10 cellular contexts compared by ENCODE assay signal in the genomic region with DNA sequence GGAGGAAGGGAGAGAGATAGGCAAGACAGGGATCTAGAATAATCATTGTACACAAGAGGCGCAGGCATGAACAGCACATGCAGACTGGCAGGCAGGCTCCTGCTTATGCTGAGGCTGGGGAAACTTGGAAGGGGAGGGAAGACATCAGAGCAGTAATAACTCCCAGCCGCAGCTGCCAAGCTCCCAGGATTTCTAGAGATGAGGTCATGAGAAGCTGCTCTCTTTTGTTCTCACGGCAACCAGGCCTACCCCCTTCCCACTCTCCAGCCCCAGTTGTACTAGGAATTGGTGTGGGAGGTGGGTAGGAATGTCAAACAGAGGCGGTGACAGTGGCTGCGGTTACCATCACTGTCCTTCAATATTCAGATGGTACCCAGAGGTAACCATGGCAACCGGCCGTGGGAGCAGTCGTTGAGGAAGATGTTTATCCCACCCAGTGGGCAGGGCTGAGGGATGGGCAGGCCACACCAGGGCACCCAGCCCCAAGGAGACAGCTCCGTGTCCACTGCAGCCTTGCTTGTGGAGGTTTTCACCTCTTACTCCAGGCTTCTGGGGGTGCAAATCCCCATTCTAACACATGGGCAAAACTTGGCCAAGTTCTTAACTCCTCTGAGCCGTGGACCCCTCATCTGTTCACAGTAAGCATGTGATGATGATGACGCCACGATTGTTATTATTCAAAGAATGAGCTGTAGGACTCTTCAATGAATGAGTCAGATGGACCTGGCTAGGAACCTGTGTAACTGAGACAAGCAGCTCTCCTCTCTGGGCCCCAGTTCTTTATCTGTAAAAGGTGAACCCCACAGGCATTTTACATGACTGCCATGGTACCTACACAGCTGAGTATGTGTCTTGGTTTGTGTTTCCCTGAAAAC.
DNase-seq lines count a peak whose midpoint lies in the region; ATAC-seq and TF ChIP-seq lines count a peak whose summit lies in the region.
"Had no signal": no experiment of that assay in that cellular context is flagged by ENCODE, and none has a peak within 500 bp of the region (broad histone marks: within the 10 kb centered on the region; RNA-seq: fewer than 3 reads in every experiment).

No MANE protein-coding gene starts in this region.

- no TSS peak for BruUV-seq in mammary epithelial cell (replicated peaks; lab: Mats Ljungman, UMichigan)

- no peak overlapping the region for H2BK20ac ChIP-seq in H9 (ENCODE audit: low read depth, low read length, poor library complexity, severe bottlenecking)

- no peak overlapping the region for H3K4ac ChIP-seq in H9 (ENCODE audit: low read depth, low read length)

- H3K4me3 Mint-ChIP-seq in activated T-helper 17 cell treated with anti-CD3 and anti-CD28 coated beads, Interleukin-2, amount 50 U/mL, for 72 hours = no peak overlapping the region
- H3K4me3 Mint-ChIP-seq in H9 = no peak overlapping the region

- no peak overlapping the region for H2BK5ac ChIP-seq in H9 (ENCODE audit: insufficient read length, low read length)

- peaks cover 8% of the 10 kb centered on the region for H3K27me3 Mint-ChIP-seq in activated T-helper 17 cell treated with anti-CD3 and anti-CD28 coated beads, Interleukin-2, amount 50 U/mL, for 72 hours
- peaks cover 5% of the 10 kb centered on the region for H3K27me3 Mint-ChIP-seq in H9 (ENCODE audit: low read depth)

- no peak overlapping the region for H3T11ph ChIP-seq in H9 (ENCODE audit: low read length)

- peak overlapping the region; percentile 21 for H3K27ac Mint-ChIP-seq in activated T-helper 17 cell treated with anti-CD3 and anti-CD28 coated beads, Interleukin-2, amount 50 U/mL, for 72 hours
- no peak overlapping the region for H3K27ac Mint-ChIP-seq in H9

- no peak overlapping the region for H4K91ac ChIP-seq in H9 (ENCODE audit: insufficient read length, low read depth, low read length)

- intact Hi-C loops in mammary epithelial cell (cut with micrococcal nuclease) (no loop called here), breast epithelium (cut with DNase I; ENCODE audit: low total_unique reads) (no loop called here)

- no peak overlapping the region for H2AK5ac ChIP-seq in H9 (ENCODE audit: insufficient read length, low read length)

- H3K27me3 ChIP-seq in mammary epithelial cell (ENCODE audit: insufficient read depth, low read length) (no peaks in the 10 kb centered on the region), breast epithelium (no peaks in the 10 kb centered on the region), H9 (ENCODE audit: insufficient read depth, low read length) (no peaks in the 10 kb centered on the region)

- H3K4me2 ChIP-seq in mammary epithelial cell (ENCODE audit: insufficient read depth, low read depth, low read length) (no peak overlapping the region), H9 (ENCODE audit: insufficient read depth, insufficient read length, low read length) (no peak overlapping the region)

- TF ChIP-seq CTCF in mammary epithelial cell (conservative IDR thresholded peaks at IDR 0.05 in 1 of 2, IDR thresholded peaks at IDR 0.05 in 1 of 2; ENCODE audit: extremely low read depth in 1 of 2, insufficient read depth in 1 of 2, low read depth in 1 of 2, low read length in 2 of 2) (no peak), breast epithelium (IDR thresholded peaks at IDR 0.05) (no peak), foreskin fibroblast (IDR thresholded peaks at IDR 0.05; ENCODE audit: low read depth, low read length) (no peak), H9 (conservative IDR thresholded peaks at IDR 0.05) (no peak)

- H2BK15ac ChIP-seq in H9 (ENCODE audit: low read depth, low read length) = no peak overlapping the region

- no peak overlapping the region for H3K18ac ChIP-seq in H9 (ENCODE audit: insufficient read length, low read depth, low read length)

- dilution Hi-C loops in mammary epithelial cell (cut with HindIII; ENCODE audit: low sequenced_read_pairs) = no loop called here

- H4K20me1 ChIP-seq in mammary epithelial cell (ENCODE audit: insufficient read depth, low read length) (no peaks in the 10 kb centered on the region), H9 (ENCODE audit: control insufficient read depth, insufficient read depth, insufficient read length) (no peaks in the 10 kb centered on the region)

- ATAC-seq in activated T-helper 17 cell treated with anti-CD3 and anti-CD28 coated beads, Interleukin-2, amount 50 U/mL, for 72 hours (replicated peaks) = no peak

- CTCF ChIA-PET in mammary epithelial cell (lab: Charles Lee; ENCODE audit: low non-redundant PET) = no interaction called here

- H3K79me2 ChIP-seq in mammary epithelial cell (ENCODE audit: insufficient read depth, low read length) (no peaks in the 10 kb centered on the region), H9 (ENCODE audit: insufficient read depth, low read length) (no peaks in the 10 kb centered on the region)

- no peak overlapping the region for H3K23ac ChIP-seq in H9 (ENCODE audit: insufficient read length, low read depth, low read length)

- WGBS in mammary epithelial cell (ENCODE audit: low coverage, missing lambda C conversion rate) = 78% methylated on average over 10 of the region's 12 CpGs
- no CpG with 5 or more reads among the region's 12 CpGs for WGBS in H9 (ENCODE audit: extremely low coverage, insufficient read length, low lambda C conversion rate)

- no peak overlapping the region for H2BK120ac ChIP-seq in H9 (ENCODE audit: low read depth, low read length, poor library complexity, severe bottlenecking)

- no peaks in the 10 kb centered on the region for H3K36me3 Mint-ChIP-seq in activated T-helper 17 cell treated with anti-CD3 and anti-CD28 coated beads, Interleukin-2, amount 50 U/mL, for 72 hours (ENCODE audit: low read depth)
- peaks cover 0 to 4% (median 0%) of the 10 kb centered on the region in 3 experiments; a peak in 2 of 7 replicates for H3K36me3 Mint-ChIP-seq in H9 (ENCODE audit: insufficient read depth in 1 of 3, low read depth in 3 of 3)

- H3K27ac ChIP-seq in mammary epithelial cell (ENCODE audit: insufficient read depth, low read depth, low read length) = no peak overlapping the region
- H3K27ac ChIP-seq in breast epithelium = no peak overlapping the region
- no peak overlapping the region for H3K27ac ChIP-seq in H9 (ENCODE audit: insufficient read length, low read depth, low read length)

- no peaks in the 10 kb centered on the region for H3K9me3 ChIP-seq in mammary epithelial cell (replicated peaks; ENCODE audit: insufficient read depth, low read length)
- H3K9me3 ChIP-seq in breast epithelium = no peaks in the 10 kb centered on the region
- H3K9me3 ChIP-seq in H9 (ENCODE audit: control insufficient read depth, low read depth, low read length) = no peaks in the 10 kb centered on the region

- in situ Hi-C loops in mammary epithelial cell (cut with MboI; ENCODE audit: low sequenced_read_pairs in 2 of 2) = no loop called here

- no peak overlapping the region for H3K14ac ChIP-seq in H9 (ENCODE audit: insufficient read depth, low read length)

- H3K79me1 ChIP-seq in H9 (ENCODE audit: insufficient read depth, low read depth, low read length, poor library complexity, severe bottlenecking) = no peaks in the 10 kb centered on the region

- H4K5ac ChIP-seq in H9 (ENCODE audit: insufficient read length, low read depth, low read length) = no peak overlapping the region

- no peak overlapping the region for H4K8ac ChIP-seq in H9 (replicated peaks; ENCODE audit: insufficient read length, low read depth, low read length)

- H3K4me3 ChIP-seq in mammary epithelial cell (replicated peaks in 1 of 3; ENCODE audit: insufficient read depth in 1 of 3, low read depth in 2 of 3, low read length in 3 of 3) (no peak overlapping the region), breast epithelium (no peak overlapping the region), foreskin fibroblast (ENCODE audit: low read depth in 1 of 2, low read length in 2 of 2) (no peak overlapping the region)

- H3K56ac ChIP-seq in H9 (ENCODE audit: insufficient read length, low read depth, low read length) = no peak overlapping the region

- H3K9me3 Mint-ChIP-seq in activated T-helper 17 cell treated with anti-CD3 and anti-CD28 coated beads, Interleukin-2, amount 50 U/mL, for 72 hours = peaks cover 6% of the 10 kb centered on the region
- no peaks in the 10 kb centered on the region; a peak in 2 of 5 replicates for H3K9me3 Mint-ChIP-seq in H9

- H3K23me2 ChIP-seq in H9 (ENCODE audit: insufficient read length, low read depth, low read length, poor library complexity, severe bottlenecking) = no peaks in the 10 kb centered on the region

- DNase-seq in mammary epithelial cell (peak; percentile 2), breast epithelium (ENCODE audit: low spot score in 2 of 2) (no peak), foreskin fibroblast (peak; percentile 71 to 84), stromal cell of bone marrow (ENCODE audit: low read depth) (peak; percentile 78), H9 (no peak), KG1 (lab: John Stamatoyannopoulos, UW) (no peak)
- DNase-seq in activated CD4-positive, alpha-beta T cell treated with anti-CD3 and anti-CD28 coated beads, Interleukin-2, amount 50 U/mL, for 4 hours = no peak
- DNase-seq: MM.1S, T1000 had no signal

- H3K36me3 ChIP-seq in mammary epithelial cell (ENCODE audit: insufficient read depth, low read length) (no peaks in the 10 kb centered on the region), breast epithelium (no peaks in the 10 kb centered on the region)

- TF ChIP-seq POLR2A in breast epithelium (IDR thresholded peaks at IDR 0.05) = no peak

- no peaks in the 10 kb centered on the region for H3K4me1 Mint-ChIP-seq in activated T-helper 17 cell treated with anti-CD3 and anti-CD28 coated beads, Interleukin-2, amount 50 U/mL, for 72 hours
- H3K4me1 Mint-ChIP-seq in H9 = peaks cover 0 to 8% of the 10 kb centered on the region in 2 experiments; a peak in 3 of 4 replicates

- no peak overlapping the region for H3K9ac ChIP-seq in mammary epithelial cell (ENCODE audit: insufficient read depth, low read length)
- H3K9ac ChIP-seq in H9 (ENCODE audit: extremely low read depth, insufficient read length, low read length) = no peak overlapping the region

- H3K4me1 ChIP-seq in mammary epithelial cell (ENCODE audit: insufficient read depth, low read length) (no peaks in the 10 kb centered on the region), breast epithelium (no peaks in the 10 kb centered on the region), H9 (ENCODE audit: insufficient read depth, low read length) (no peaks in the 10 kb centered on the region)

- no peak overlapping the region for H2AFZ ChIP-seq in mammary epithelial cell (ENCODE audit: low read depth, low read length)
- no peak overlapping the region for H2AFZ ChIP-seq in H9 (ENCODE audit: low read length)

- H2BK12ac ChIP-seq in H9 (ENCODE audit: insufficient read length, low read depth, low read length) = no peak overlapping the region

Comparison
In these comparisons a context has a peak if more than half of its experiments do, and no peak if none do; other contexts are left out.
1. DNase-seq: peak in mammary epithelial cell (single experiment), foreskin fibroblast (2 of 2) and stromal cell of bone marrow (single experiment); none in breast epithelium (0 of 2), activated CD4-positive, alpha-beta T cell treated with anti-CD3 and anti-CD28 coated beads, Interleukin-2, amount 50 U/mL, for 4 hours (0 of 2), H9 (single experiment) and KG1 (single experiment).